Comparison of ENCODE assay signal across 10 cellular contexts in the genomic region with DNA sequence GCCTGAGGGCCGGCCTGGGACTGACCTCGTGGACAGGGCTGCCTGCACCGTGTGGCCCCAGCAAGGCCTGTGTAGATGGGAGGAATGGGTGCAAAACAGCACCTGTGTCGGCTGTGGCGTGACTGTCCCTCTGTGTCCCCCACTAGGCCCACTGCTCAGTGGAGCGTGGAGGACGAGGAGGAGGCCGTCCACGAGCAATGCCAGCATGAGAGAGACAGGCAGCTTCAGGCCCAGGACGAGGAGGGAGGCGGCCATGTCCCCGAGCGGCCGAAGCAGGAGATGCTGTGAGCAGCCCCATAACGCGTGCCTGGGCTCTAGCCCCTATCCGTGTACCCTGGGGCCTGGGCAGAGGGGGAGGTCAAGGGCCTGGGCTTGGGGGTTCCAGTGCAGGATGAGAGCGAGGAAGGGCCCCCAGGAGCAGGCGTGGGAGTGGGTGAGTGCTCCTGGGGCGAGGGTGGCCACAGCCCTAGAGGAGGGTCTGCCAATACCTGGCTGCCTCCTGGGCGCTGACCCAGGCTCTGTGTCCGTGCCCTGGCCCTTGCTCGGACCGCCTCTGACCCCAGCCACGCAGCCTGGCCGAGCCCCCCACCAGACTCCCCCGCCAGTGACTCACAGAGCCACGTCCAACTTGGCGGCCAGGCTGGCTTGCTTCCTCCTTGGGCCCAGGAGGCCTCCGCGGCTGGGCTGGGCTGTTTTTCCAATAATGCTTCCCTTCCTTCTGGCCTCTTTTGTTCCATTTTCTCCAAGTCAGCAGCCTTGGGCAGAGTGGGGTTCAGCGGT. TPM values are rescaled to one million over a fixed set of nuclear protein-coding genes. Genes with fewer than 3 reads are reported as not detected.
A peak's percentile ranks its signal among the peaks of the same experiment; 100 is the strongest.
DNase-seq lines count a peak whose midpoint lies in the region; ATAC-seq and TF ChIP-seq lines count a peak whose summit lies in the region.
"Had no signal": no experiment of that assay in that cellular context is flagged by ENCODE, and none has a peak within 500 bp of the region (broad histone marks: within the 10 kb centered on the region; RNA-seq: fewer than 3 reads in every experiment).

No MANE protein-coding gene starts in this region.

- no peaks in the 10 kb centered on the region for H3K36me3 Mint-ChIP-seq in naive B cell

- H3K4me3 ChIP-seq in BLaER1 (no peak overlapping the region), cardiac fibroblast (replicated peaks in 1 of 2; ENCODE audit: low read depth in 2 of 2, low read length in 2 of 2) (no peak overlapping the region)

- no peak for TF ChIP-seq CTCF in cardiac fibroblast (IDR thresholded peaks at IDR 0.05; ENCODE audit: low read depth, low read length)

- peak overlapping the region in 3 of 8 donors; percentile 39 to 70 (median 42) for H3K4me3 Mint-ChIP-seq in naive B cell

- no peaks in the 10 kb centered on the region for H3K9me3 ChIP-seq in BLaER1

- H3K27ac Mint-ChIP-seq in naive B cell, result peak overlapping the region in 5 of 6 donors; percentile 13 to 81 (median 66)

- peak overlapping the region; percentile 88 for H3K27ac ChIP-seq in BLaER1
- H3K27ac ChIP-seq: epithelial cell of prostate had no signal

- peak; percentile 67 to 79 for DNase-seq in cardiac fibroblast (ENCODE audit: low read depth in 2 of 2)
- DNase-seq in naive B cell, result no peak
- no peak for DNase-seq in left lobe of liver (ENCODE audit: low spot score)
- DNase-seq in kidney tubule cell (ENCODE audit: low spot score), result no peak
- DNase-seq: activated CD4-positive, alpha-beta T cell treated with anti-CD3 and anti-CD28 coated beads, Interleukin-2, amount 50 U/mL, for 1 hour; COR-L47 had no signal

- H3K36me3 ChIP-seq in BLaER1, result no peaks in the 10 kb centered on the region

- H3K9ac ChIP-seq in BLaER1, result peak overlapping the region; percentile 50

- peak overlapping the region; percentile 94 for H3K4me2 ChIP-seq in BLaER1

- H3K4me1 ChIP-seq in BLaER1, result peaks cover 90% of the 10 kb centered on the region

- H3K4me1 Mint-ChIP-seq in naive B cell, result peaks cover 27 to 55% (median 44%) of the 10 kb centered on the region in 3 donors

- no peaks in the 10 kb centered on the region for H3K27me3 Mint-ChIP-seq in naive B cell

- no peaks in the 10 kb centered on the region for H3K27me3 ChIP-seq in BLaER1

- peaks cover 11% of the 10 kb centered on the region; the same call in 1 of the 2 replicates for H4K20me1 ChIP-seq in BLaER1

- H3K9me3 Mint-ChIP-seq in naive B cell, result no peaks in the 10 kb centered on the region

- ATAC-seq in naive B cell (ENCODE audit: low read depth in 2 of 2) (no peak), GM21717 (IDR thresholded peaks at IDR 0.05; ENCODE audit: unreplicated experiment) (no peak), left lobe of liver (no peak)

RNA-seq across cellular contexts. Expression of a gene that starts 11.6 kb away (rescaled TPM):
- polyA plus RNA-seq in naive B cell (ENCODE audit: low read depth in 6 of 6), result under 1 TPM in 4 of 6 donors, not detected in 2; 0.08 to 0.44 (median 0.16) TPM
- not detected for total RNA-seq in left lobe of liver
- total RNA-seq: NCI-H460 had no signal

RNA-seq across cellular contexts. Expression of a gene that starts 27.2 kb away (rescaled TPM):
- polyA plus RNA-seq in naive B cell (ENCODE audit: low read depth in 6 of 6), result 100 to 1,000 TPM; 342 to 587 (median 422) TPM
- 3.6 TPM for total RNA-seq in left lobe of liver
- total RNA-seq: NCI-H460 had no signal

RNA-seq across cellular contexts. Expression of a gene that starts 39.4 kb away (rescaled TPM):
- polyA plus RNA-seq in naive B cell (ENCODE audit: low read depth in 6 of 6), result under 1 TPM in 2 of 6 donors, not detected in 4; 0.43 to 0.92 TPM
- not detected for total RNA-seq in left lobe of liver
- total RNA-seq: NCI-H460 had no signal

RNA-seq across cellular contexts. Expression of a gene that starts 41.4 kb away (rescaled TPM):
- 10 to 100 TPM in 2 of 6 donors, 1 to 10 TPM in 4; 3.9 to 12.2 (median 7.2) TPM for polyA plus RNA-seq in naive B cell (ENCODE audit: low read depth in 6 of 6)
- total RNA-seq in left lobe of liver, result not detected
- total RNA-seq: NCI-H460 had no signal

RNA-seq across cellular contexts. Expression of a gene that starts 45.3 kb away (rescaled TPM):
- polyA plus RNA-seq in naive B cell (ENCODE audit: low read depth in 6 of 6), result not detected
- 0.30 TPM for total RNA-seq in left lobe of liver
- total RNA-seq: NCI-H460 had no signal

Comparison
In these comparisons a context has a peak if more than half of its experiments do, and no peak if none do; other contexts are left out.
1. DNase-seq: peak in cardiac fibroblast (2 of 2); none in naive B cell (single experiment), left lobe of liver (single experiment) and kidney tubule cell (single experiment).